17 cellular contexts compared by ENCODE assay signal in genomic region chr10:108445746-108446145, GRCh38.
A peak's percentile ranks its signal among the peaks of the same experiment; 100 is the strongest.
DNase-seq lines count a peak whose midpoint lies in the region; ATAC-seq and TF ChIP-seq lines count a peak whose summit lies in the region.
"Had no signal": no experiment of that assay in that cellular context is flagged by ENCODE, and none has a peak within 500 bp of the region (broad histone marks: within the 10 kb centered on the region; RNA-seq: fewer than 3 reads in every experiment).

No MANE protein-coding gene starts in this region.

- no peak overlapping the region for H4K91ac ChIP-seq in trophoblast cell (ENCODE audit: low read depth, low read length)

- peak overlapping the region; percentile 85 for H3K23ac ChIP-seq in trophoblast cell (ENCODE audit: low read length)

- WGBS in esophagus muscularis mucosa = 82% methylated on average over 3 of the region's 3 CpGs
- WGBS in trophoblast cell (ENCODE audit: extremely low coverage, insufficient coverage, insufficient read length) = no CpG with 5 or more reads among the region's 3 CpGs

- H3K4me1 ChIP-seq in PC-3 (ENCODE audit: insufficient read depth, low read length) (no peaks in the 10 kb centered on the region), esophagus muscularis mucosa (no peaks in the 10 kb centered on the region), trophoblast cell (ENCODE audit: control insufficient read depth in 1 of 2, insufficient read depth in 2 of 2, low read length in 2 of 2) (no peaks in the 10 kb centered on the region), breast epithelium (no peaks in the 10 kb centered on the region)
- H3K4me1 ChIP-seq: A549; BLaER1 treated with 17β-estradiol and CSF1 and Interleukin-3, amounts not matched to agents 10 nM and 100 nM had no signal

- no peak overlapping the region for H3K18ac ChIP-seq in trophoblast cell (ENCODE audit: low read length)

- H2AK5ac ChIP-seq in trophoblast cell (ENCODE audit: low read length) = no peak overlapping the region

- TF ChIP-seq CTCF in PC-3 (conservative IDR thresholded peaks at IDR 0.05; ENCODE audit: low read depth, low read length) = no peak
- TF ChIP-seq CTCF in esophagus muscularis mucosa (IDR thresholded peaks at IDR 0.05) = no peak
- no peak for TF ChIP-seq CTCF in breast epithelium (IDR thresholded peaks at IDR 0.05)

- H3K79me2 ChIP-seq in PC-3 (ENCODE audit: low read length) = no peaks in the 10 kb centered on the region
- H3K79me2 ChIP-seq in trophoblast cell (ENCODE audit: control insufficient read depth, insufficient read depth, low read length, poor library complexity) = no peaks in the 10 kb centered on the region

- no peaks in the 10 kb centered on the region for H3K27me3 ChIP-seq in PC-3 (ENCODE audit: low read length)
- H3K27me3 ChIP-seq in esophagus muscularis mucosa = no peaks in the 10 kb centered on the region
- no peaks in the 10 kb centered on the region for H3K27me3 ChIP-seq in trophoblast cell (ENCODE audit: insufficient read depth, low read length)
- H3K27me3 ChIP-seq in breast epithelium = no peaks in the 10 kb centered on the region
- H3K27me3 ChIP-seq: BLaER1 treated with 17β-estradiol and CSF1 and Interleukin-3, amounts not matched to agents 10 nM and 100 nM had no signal

- H3K36me3 ChIP-seq in PC-3 (ENCODE audit: low read depth, low read length) = no peaks in the 10 kb centered on the region
- no peaks in the 10 kb centered on the region for H3K36me3 ChIP-seq in esophagus muscularis mucosa
- H3K36me3 ChIP-seq in trophoblast cell (ENCODE audit: control insufficient read depth in 1 of 2, insufficient read depth in 2 of 2, low read length in 2 of 2) = no peaks in the 10 kb centered on the region
- H3K36me3 ChIP-seq in breast epithelium = no peaks in the 10 kb centered on the region
- H3K36me3 ChIP-seq: BLaER1 treated with 17β-estradiol and CSF1 and Interleukin-3, amounts not matched to agents 10 nM and 100 nM had no signal

- ATAC-seq in PC-3 (peak; percentile 27; the same call in 1 of the 2 replicates), GM21526 (IDR thresholded peaks at IDR 0.05; ENCODE audit: low FRiP score, unreplicated experiment) (no peak)
- ATAC-seq: A549, HCT116 had no signal

- intact Hi-C loops in PC-3 (cut with micrococcal nuclease) = no loop called here
- intact Hi-C loops in esophagus muscularis mucosa (cut with DNase I) = no loop called here
- intact Hi-C loops in breast epithelium (cut with DNase I; ENCODE audit: low total_unique reads) = no loop called here

- no peak overlapping the region for H2BK12ac ChIP-seq in trophoblast cell (ENCODE audit: low read length)

- no peaks in the 10 kb centered on the region for H3F3A ChIP-seq in PC-3 (ENCODE audit: low read length, unreplicated experiment)

- H3K9me3 ChIP-seq in PC-3 (ENCODE audit: low read length) (no peaks in the 10 kb centered on the region), esophagus muscularis mucosa (no peaks in the 10 kb centered on the region), trophoblast cell (ENCODE audit: insufficient read depth, low read depth, low read length) (no peaks in the 10 kb centered on the region), breast epithelium (no peaks in the 10 kb centered on the region)
- H3K9me3 ChIP-seq: A549; BLaER1 treated with 17β-estradiol and CSF1 and Interleukin-3, amounts not matched to agents 10 nM and 100 nM had no signal

- H3K4me3 ChIP-seq in PC-3 (ENCODE audit: low read length) (no peak overlapping the region), esophagus muscularis mucosa (no peak overlapping the region), trophoblast cell (ENCODE audit: low read depth, low read length) (no peak overlapping the region), breast epithelium (no peak overlapping the region)
- H3K4me3 ChIP-seq: A549; BLaER1 treated with 17β-estradiol and CSF1 and Interleukin-3, amounts not matched to agents 10 nM and 100 nM had no signal

- H4K12ac ChIP-seq in trophoblast cell (ENCODE audit: low read depth, low read length) = no peak overlapping the region

- H3K9ac ChIP-seq in PC-3 (ENCODE audit: low read length) (no peak overlapping the region), trophoblast cell (ENCODE audit: low read length) (no peak overlapping the region)
- H3K9ac ChIP-seq: BLaER1 treated with 17β-estradiol and CSF1 and Interleukin-3, amounts not matched to agents 10 nM and 100 nM had no signal

- DNase-seq in ELR (ENCODE audit: low read depth) (peak; percentile 32), PC-3 (peak; percentile 30), esophagus muscularis mucosa (ENCODE audit: extremely low spot score) (peak; percentile 47), trophoblast cell (no peak), NCI-H345 treated with DMSO at 0.1 percent for 48 hours (lab: John Stamatoyannopoulos, UW; ENCODE audit: unreplicated experiment) (no peak), NCI-H2029 treated with DMSO at 0.1 percent for 48 hours (lab: John Stamatoyannopoulos, UW) (no peak), breast epithelium (ENCODE audit: low spot score in 2 of 2) (no peak)
- DNase-seq: Calu3; CD4-positive, alpha-beta T cell; DMS 273 treated with DMSO at 0.1 percent for 48 hours; DMS79; GF-D8; KG1 had no signal

- no peaks in the 10 kb centered on the region for H3K79me1 ChIP-seq in trophoblast cell (ENCODE audit: low read length)

- H2BK120ac ChIP-seq in trophoblast cell (ENCODE audit: insufficient read depth, low read length, poor library complexity) = no peak overlapping the region

- no peak overlapping the region for H4K8ac ChIP-seq in trophoblast cell (ENCODE audit: low read depth, low read length)

- H3K4me2 ChIP-seq in PC-3 (ENCODE audit: low read length) (no peak overlapping the region), trophoblast cell (ENCODE audit: low read length) (no peak overlapping the region)
- H3K4me2 ChIP-seq: A549; BLaER1 treated with 17β-estradiol and CSF1 and Interleukin-3, amounts not matched to agents 10 nM and 100 nM had no signal

- H3K14ac ChIP-seq in trophoblast cell (ENCODE audit: low read length) = no peak overlapping the region

- POLR2A ChIA-PET in PC-3 (lab: Charles Lee; ENCODE audit: unreplicated experiment) = no interaction called here

- no peak overlapping the region for H3K4ac ChIP-seq in trophoblast cell (ENCODE audit: low read depth, low read length)

- BruUV-seq in PC-3 (replicated peaks; lab: Mats Ljungman, UMichigan) = no TSS peak

- TF ChIP-seq POLR2A in esophagus muscularis mucosa (IDR thresholded peaks at IDR 0.05; ENCODE audit: low read depth) (no peak), breast epithelium (IDR thresholded peaks at IDR 0.05) (no peak)

- H3K9me2 ChIP-seq in PC-3 (replicated peaks; ENCODE audit: low read length) = no peaks in the 10 kb centered on the region

- no peak overlapping the region for H2BK5ac ChIP-seq in trophoblast cell (ENCODE audit: low read depth, low read length, poor library complexity)

- H2AFZ ChIP-seq in PC-3 (ENCODE audit: low read length) (no peak overlapping the region), trophoblast cell (ENCODE audit: insufficient read depth, low read length, poor library complexity) (no peak overlapping the region)

- H3K27ac ChIP-seq in PC-3 (ENCODE audit: low read length) = no peak overlapping the region
- no peak overlapping the region for H3K27ac ChIP-seq in esophagus muscularis mucosa (replicated peaks in 1 of 4)
- no peak overlapping the region for H3K27ac ChIP-seq in trophoblast cell (ENCODE audit: low read depth, low read length)
- no peak overlapping the region for H3K27ac ChIP-seq in breast epithelium
- H3K27ac ChIP-seq: A549; BLaER1 treated with 17β-estradiol and CSF1 and Interleukin-3, amounts not matched to agents 10 nM and 100 nM had no signal

- CTCF ChIA-PET in PC-3 (lab: Charles Lee) = no interaction called here

- no peaks in the 10 kb centered on the region for H4K20me1 ChIP-seq in PC-3 (ENCODE audit: low read length)
- H4K20me1 ChIP-seq: BLaER1 treated with 17β-estradiol and CSF1 and Interleukin-3, amounts not matched to agents 10 nM and 100 nM had no signal

- no peak for TF ChIP-seq EP300 in esophagus muscularis mucosa (IDR thresholded peaks at IDR 0.05)

Comparison
In these comparisons a context has a peak if more than half of its experiments do, and no peak if none do; other contexts are left out.
1. DNase-seq: peak in ELR (single experiment), PC-3 (single experiment) and esophagus muscularis mucosa (single experiment); none in trophoblast cell (0 of 2), NCI-H345 treated with DMSO at 0.1 percent for 48 hours (single experiment), NCI-H2029 treated with DMSO at 0.1 percent for 48 hours (single experiment) and breast epithelium (0 of 2).